8 cellular contexts compared by ENCODE assay signal in the genomic region with DNA sequence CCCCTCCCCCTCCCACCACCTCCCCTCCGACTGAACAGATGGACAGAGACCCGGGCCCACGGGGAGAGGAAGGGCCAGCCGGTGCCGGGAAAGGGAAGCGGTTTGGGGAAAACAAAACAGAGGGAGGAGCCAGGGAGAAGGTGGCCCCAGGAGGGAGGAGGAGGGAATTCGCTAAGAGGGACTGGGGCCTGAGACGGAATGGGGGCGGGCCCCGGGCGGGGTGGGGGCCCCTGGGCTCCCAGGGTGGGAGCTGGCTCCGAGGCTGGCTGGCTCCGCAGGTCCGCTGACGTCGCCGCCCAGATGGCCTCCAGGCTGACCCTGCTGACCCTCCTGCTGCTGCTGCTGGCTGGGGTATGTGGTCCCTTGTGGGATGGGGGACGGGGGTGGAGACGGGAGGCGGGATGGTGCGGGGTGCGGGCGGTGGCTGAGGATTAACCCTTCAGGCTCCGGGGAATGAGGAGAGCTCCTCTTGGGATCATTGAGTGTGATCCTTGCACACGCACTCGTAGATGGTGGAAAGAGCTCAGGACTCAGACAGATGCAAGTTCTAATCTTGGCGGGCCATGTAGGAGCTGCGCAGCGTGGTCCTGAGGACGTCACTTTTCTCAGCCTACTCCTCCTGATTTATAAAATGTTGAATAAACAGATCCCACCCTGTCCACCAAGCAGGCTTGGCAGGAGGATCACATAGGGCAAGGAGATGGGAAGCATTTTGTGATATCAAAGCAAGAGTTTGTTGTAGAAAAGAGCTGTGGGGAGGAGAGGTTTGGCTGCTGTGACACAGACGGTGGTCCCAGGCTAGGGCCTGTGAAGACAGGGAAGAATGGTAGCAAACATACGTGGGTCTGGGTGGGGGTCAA. TPM values are rescaled to one million over a fixed set of nuclear protein-coding genes. Genes with fewer than 3 reads are reported as not detected.
DNase-seq lines count a peak whose midpoint lies in the region; ATAC-seq and TF ChIP-seq lines count a peak whose summit lies in the region.

No MANE protein-coding gene starts in this region.

- H3K4me3 ChIP-seq in BLaER1 treated with 17β-estradiol and CSF1 and Interleukin-3, amounts not matched to agents 10 nM and 100 nM: peak overlapping the region; percentile 38 to 68 (median 55)
- H3K4me3 ChIP-seq in heart left ventricle: peak overlapping the region; percentile 33 to 83 (median 60)
- H3K4me3 ChIP-seq in ovary: peak overlapping the region; percentile 60

- DNase-seq in UCSD-AML1 (lab: John Stamatoyannopoulos, UW; ENCODE audit: unreplicated experiment) (peak; percentile 72), heart left ventricle (peak; percentile 82 to 90 (median 87)), ovary (peak; percentile 88 to 93 (median 92)), T1000 (lab: John Stamatoyannopoulos, UW) (no peak), NCI-H2107 (lab: John Stamatoyannopoulos, UW) (no peak), activated gamma-delta T cell treated with Interleukin-2 at 50 U/mL for 16 hours (no peak)
- no peak for DNase-seq in activated CD4-positive, alpha-beta T cell treated with anti-CD3 and anti-CD28 coated beads, Interleukin-2, amount 50 U/mL, for 4 hours

- peaks cover 11 to 32% (median 19%) of the 10 kb centered on the region in 10 experiments for H3K4me1 ChIP-seq in BLaER1 treated with 17β-estradiol and CSF1 and Interleukin-3, amounts not matched to agents 10 nM and 100 nM
- peaks cover 0 to 26% (median 6%) of the 10 kb centered on the region in 12 donors for H3K4me1 ChIP-seq in heart left ventricle
- H3K4me1 ChIP-seq in ovary (ENCODE audit: insufficient read depth): peaks cover 5% of the 10 kb centered on the region

- 4 to 5% (median 5%) methylated on average over 29 to 32 of the region's 32 CpGs for WGBS in heart left ventricle, 4 donors
- WGBS in ovary, 3 donors: 1% methylated on average over 32 of the region's 32 CpGs

- TF ChIP-seq CTCF in heart left ventricle (IDR thresholded peaks at IDR 0.05): no peak
- TF ChIP-seq CTCF in ovary (IDR thresholded peaks at IDR 0.05): no peak

- TF ChIP-seq POLR2A in heart left ventricle (IDR thresholded peaks at IDR 0.05) (no peak), ovary (IDR thresholded peaks at IDR 0.05) (no peak)

- H4K20me1 ChIP-seq in BLaER1 treated with 17β-estradiol and CSF1 and Interleukin-3, amounts not matched to agents 10 nM and 100 nM: no peaks in the 10 kb centered on the region

- peaks cover 0 to 12% (median 2%) of the 10 kb centered on the region in 11 experiments; a peak in 5 of 22 replicates for H3K27me3 ChIP-seq in BLaER1 treated with 17β-estradiol and CSF1 and Interleukin-3, amounts not matched to agents 10 nM and 100 nM
- H3K27me3 ChIP-seq in heart left ventricle (peaks cover 0 to 4% (median 0%) of the 10 kb centered on the region in 9 donors), ovary (no peaks in the 10 kb centered on the region)

- ATAC-seq in heart left ventricle: peak; percentile 88 to 96 (median 95)

- no peaks in the 10 kb centered on the region for H3K36me3 ChIP-seq in BLaER1 treated with 17β-estradiol and CSF1 and Interleukin-3, amounts not matched to agents 10 nM and 100 nM
- H3K36me3 ChIP-seq in heart left ventricle: peaks cover 0 to 22% (median 7%) of the 10 kb centered on the region in 9 donors
- no peaks in the 10 kb centered on the region for H3K36me3 ChIP-seq in ovary

- H3K9me3 ChIP-seq in BLaER1 treated with 17β-estradiol and CSF1 and Interleukin-3, amounts not matched to agents 10 nM and 100 nM (replicated peaks in 1 of 11): no peaks in the 10 kb centered on the region
- H3K9me3 ChIP-seq in heart left ventricle (no peaks in the 10 kb centered on the region), ovary (no peaks in the 10 kb centered on the region)

- intact Hi-C loops in heart left ventricle (cut with DNase I): loop anchor here in 1 of 10 donors (5.0 kb wide), 2 partner anchors 36 to 39 kb away; no protein-coding TSS in a partner anchor
- intact Hi-C loops in ovary (cut with DNase I): no loop called here

- no peak for TF ChIP-seq EP300 in ovary (IDR thresholded peaks at IDR 0.05)

- peak overlapping the region; percentile 70 to 86 (median 76) for H3K4me2 ChIP-seq in BLaER1 treated with 17β-estradiol and CSF1 and Interleukin-3, amounts not matched to agents 10 nM and 100 nM

- H3K27ac ChIP-seq in BLaER1 treated with 17β-estradiol and CSF1 and Interleukin-3, amounts not matched to agents 10 nM and 100 nM: peak overlapping the region in 8 of 11 experiments; percentile 35 to 71 (median 54); a peak in 15 of 22 replicates
- H3K27ac ChIP-seq in heart left ventricle: peak overlapping the region; percentile 86 to 97 (median 89)
- H3K27ac ChIP-seq in ovary: peak overlapping the region; percentile 91 to 96

- peak overlapping the region; percentile 37 to 73 (median 63); a peak in 20 of 22 replicates for H3K9ac ChIP-seq in BLaER1 treated with 17β-estradiol and CSF1 and Interleukin-3, amounts not matched to agents 10 nM and 100 nM

RNA-seq across cellular contexts. Expression of a gene that starts 0.7 kb away (rescaled TPM):
- total RNA-seq in heart left ventricle (100 to 1,000 TPM in 4 of 9 donors, 10 to 100 TPM in 5; 55.5 to 344 (median 87.0) TPM), ovary (100 to 1,000 TPM; 454 to 906 (median 709) TPM)
- polyA plus RNA-seq in heart left ventricle (100 to 1,000 TPM in 1 of 2 donors, 10 to 100 TPM in 1; 80.6 to 121 TPM), ovary (1,000 to 10,000 TPM in 1 of 2 donors, 100 to 1,000 TPM in 1; 731 to 2,358 TPM)

RNA-seq across cellular contexts. Expression of a gene that starts 30.7 kb away (rescaled TPM):
- total RNA-seq in heart left ventricle (100 to 1,000 TPM in 1 of 9 donors, 10 to 100 TPM in 8; 11.2 to 175 (median 14.5) TPM), ovary (10 to 100 TPM; 27.2 to 71.0 (median 59.7) TPM)
- polyA plus RNA-seq in heart left ventricle (10 to 100 TPM; 10.2 to 16.4 TPM), ovary (100 to 1,000 TPM in 1 of 2 donors, 10 to 100 TPM in 1; 51.1 to 114 TPM)

RNA-seq across cellular contexts. Expression of a gene that starts 51.5 kb away (rescaled TPM):
- total RNA-seq in heart left ventricle: 1 to 10 TPM in 2 of 9 donors, under 1 TPM in 7; 0.16 to 2.2 (median 0.67) TPM
- 1 to 10 TPM in 1 of 2 donors, under 1 TPM in 1; 0.28 to 1.2 TPM for polyA plus RNA-seq in heart left ventricle
- total RNA-seq in ovary: 10 to 100 TPM in 1 of 7 donors, 1 to 10 TPM in 6; 2.1 to 12.9 (median 4.4) TPM
- polyA plus RNA-seq in ovary: 10 to 100 TPM in 1 of 2 donors, 1 to 10 TPM in 1; 7.1 to 15.3 TPM

RNA-seq across cellular contexts. Expression of a gene that starts 59.4 kb away (rescaled TPM):
- total RNA-seq in heart left ventricle: 10 to 100 TPM in 2 of 9 donors, 1 to 10 TPM in 7; 5.5 to 11.6 (median 8.2) TPM
- polyA plus RNA-seq in heart left ventricle: 10 to 100 TPM in 1 of 2 donors, 1 to 10 TPM in 1; 3.0 to 11.9 TPM
- 10 to 100 TPM in 4 of 7 donors, 1 to 10 TPM in 3; 5.5 to 11.9 (median 11.1) TPM for total RNA-seq in ovary
- polyA plus RNA-seq in ovary: 10 to 100 TPM in 1 of 2 donors, 1 to 10 TPM in 1; 7.2 to 10.5 TPM

Comparison
In these comparisons a context has a peak if more than half of its experiments do, and no peak if none do; other contexts are left out.
1. DNase-seq: peak in UCSD-AML1 (single experiment), heart left ventricle (5 of 5) and ovary (5 of 5); none in T1000 (single experiment), NCI-H2107 (single experiment), activated gamma-delta T cell treated with Interleukin-2 at 50 U/mL for 16 hours (single experiment) and activated CD4-positive, alpha-beta T cell treated with anti-CD3 and anti-CD28 coated beads, Interleukin-2, amount 50 U/mL, for 4 hours (0 of 2).
2. Peak in every context shown above with its lines, with median percentiles within 50 percentile points of each other: H3K27ac ChIP-seq and H3K4me3 ChIP-seq.